In the genomic region with DNA sequence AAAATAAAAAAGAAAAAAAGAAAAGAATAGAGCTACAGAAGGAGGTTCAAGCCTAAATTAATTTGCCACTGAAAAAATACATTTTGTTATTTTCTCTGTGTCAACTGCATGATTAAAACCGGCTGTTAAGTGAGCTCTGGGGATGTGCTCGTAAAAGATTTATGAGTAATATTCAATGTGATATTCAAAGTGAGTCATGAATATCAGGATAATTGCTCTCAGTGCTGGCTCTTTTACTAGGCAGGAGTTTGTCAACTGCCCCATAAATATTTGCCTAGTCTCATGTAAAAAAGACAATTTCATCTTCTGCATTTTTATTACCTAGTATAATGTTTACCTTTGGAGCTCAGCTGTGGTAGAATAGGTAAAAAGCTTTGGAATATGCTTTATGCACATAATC, we compare ENCODE assay signal across 18 cellular contexts.
DNase-seq lines count a peak whose midpoint lies in the region; ATAC-seq, FAIRE-seq and TF ChIP-seq lines count a peak whose summit lies in the region.
"Had no signal": no experiment of that assay in that cellular context is flagged by ENCODE, and none has a peak within 500 bp of the region (broad histone marks: within the 10 kb centered on the region; RNA-seq: fewer than 3 reads in every experiment).

No MANE protein-coding gene starts in this region.

- peaks cover 10% of the 10 kb centered on the region for H3K4me1 ChIP-seq in psoas muscle
- H3K4me1 ChIP-seq: body of pancreas, lower lobe of right lung, right atrium auricular region, suprapubic skin had no signal

- TF ChIP-seq CTCF in psoas muscle (IDR thresholded peaks at IDR 0.05) = no peak

- WGBS in psoas muscle, 3 donors = 50 to 71% (median 66%) methylated on average over 2 of the region's 2 CpGs

- intact Hi-C loops in psoas muscle (cut with DNase I) = no loop called here

- peak overlapping the region; percentile 2 for H3K27ac ChIP-seq in psoas muscle
- H3K27ac ChIP-seq: 22Rv1, body of pancreas, lower lobe of right lung, right atrium auricular region, suprapubic skin had no signal

- ATAC-seq in psoas muscle = peak; percentile 64 to 87 (median 70)
- ATAC-seq: body of pancreas; CD8-positive, alpha-beta T cell; lower lobe of right lung had no signal

- H3K36me3 ChIP-seq in psoas muscle (ENCODE audit: insufficient read depth in 1 of 2, low read depth in 1 of 2) = peaks cover 0 to 3% of the 10 kb centered on the region in 2 donors
- H3K36me3 ChIP-seq: lower lobe of right lung, right atrium auricular region, suprapubic skin had no signal

- H3K27me3 ChIP-seq in psoas muscle (ENCODE audit: insufficient read depth in 3 of 3, low read length in 2 of 3) = no peaks in the 10 kb centered on the region
- H3K27me3 ChIP-seq: body of pancreas, right atrium auricular region, suprapubic skin had no signal

- H3K9me3 ChIP-seq in psoas muscle = no peaks in the 10 kb centered on the region
- H3K9me3 ChIP-seq: body of pancreas, lower lobe of right lung, right atrium auricular region, suprapubic skin had no signal

- FAIRE-seq in endometrium (lab: Jason Lieb, UNC) = peak; percentile 93

- DNase-seq in NCI-H146 (lab: John Stamatoyannopoulos, UW) (peak; percentile 3), NCI-H146 treated with DMSO at 0.1 percent for 48 hours (lab: John Stamatoyannopoulos, UW; ENCODE audit: unreplicated experiment) (no peak), NCI-H526 (lab: John Stamatoyannopoulos, UW) (peak; percentile 93 to 96), psoas muscle (no peak), DMS53 treated with DMSO at 0.1 percent for 48 hours (lab: John Stamatoyannopoulos, UW; ENCODE audit: unreplicated experiment) (no peak), SHP77 treated with DMSO at 0.1 percent for 48 hours (lab: John Stamatoyannopoulos, UW) (no peak)
- no peak for DNase-seq in activated CD4-positive, alpha-beta T cell treated with anti-CD3 and anti-CD28 coated beads, Interleukin-2, amount 50 U/mL, for 4 hours
- DNase-seq: activated CD8-positive, alpha-beta memory T cell treated with anti-CD3 and anti-CD28 coated beads, Interleukin-2, amount 50 U/mL, for 48 hours; activated naive CD4-positive, alpha-beta T cell treated with anti-CD3 and anti-CD28 coated beads for 36 hours; body of pancreas; CD8-positive, alpha-beta T cell; lower lobe of right lung; NCI-H1092; nephron progenitor cell had no signal

- H3K4me3 ChIP-seq in psoas muscle = no peak overlapping the region
- H3K4me3 ChIP-seq: body of pancreas, lower lobe of right lung, right atrium auricular region, suprapubic skin had no signal

Comparison
In these comparisons a context has a peak if more than half of its experiments do, and no peak if none do; other contexts are left out.
1. DNase-seq: peak in NCI-H146 (single experiment) and NCI-H526 (2 of 2); none in NCI-H146 treated with DMSO at 0.1 percent for 48 hours (single experiment), psoas muscle (0 of 2), DMS53 treated with DMSO at 0.1 percent for 48 hours (single experiment), SHP77 treated with DMSO at 0.1 percent for 48 hours (single experiment) and activated CD4-positive, alpha-beta T cell treated with anti-CD3 and anti-CD28 coated beads, Interleukin-2, amount 50 U/mL, for 4 hours (0 of 2).